Comparison of ENCODE assay signal across 17 cellular contexts in the genomic region with DNA sequence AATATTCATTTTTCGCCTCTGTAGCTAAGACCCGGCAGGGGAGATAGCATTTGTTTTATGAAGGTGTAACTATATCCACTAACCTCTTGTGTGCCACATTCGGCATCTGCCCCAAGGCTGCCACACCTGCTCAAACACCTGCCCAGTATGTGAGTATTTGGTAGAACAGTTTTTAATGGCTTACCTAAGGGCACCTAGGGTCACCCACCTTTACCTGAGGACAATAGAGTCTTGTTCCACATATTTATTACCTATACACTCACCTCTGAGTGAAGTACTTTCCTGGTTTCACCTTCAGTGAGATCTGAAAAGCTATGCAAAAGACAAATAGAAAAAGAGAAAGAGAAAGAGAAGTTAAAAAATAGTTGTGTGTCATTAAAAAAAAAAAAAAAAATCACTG.
DNase-seq lines count a peak whose midpoint lies in the region; ATAC-seq and TF ChIP-seq lines count a peak whose summit lies in the region.
"Had no signal": no experiment of that assay in that cellular context is flagged by ENCODE, and none has a peak within 500 bp of the region (broad histone marks: within the 10 kb centered on the region; RNA-seq: fewer than 3 reads in every experiment).

No MANE protein-coding gene starts in this region.

- H2AFZ ChIP-seq in OCI-LY7 (ENCODE audit: low read length), result peak overlapping the region; percentile 94
- H2AFZ ChIP-seq: PC-9 had no signal

- no peaks in the 10 kb centered on the region for H3K36me3 Mint-ChIP-seq in stimulated activated naive B cell treated with anti-CD40 and anti-IgM and Interleukin-4, amounts not matched to agents 10 μg/mL and 1 μg/mL and 100 μg/mL, for 72 hours

- POLR2A ChIA-PET in OCI-LY7 (lab: Charles Lee), result interaction anchor here (0.6 to 1.7 kb wide), 17 partner anchors 13 to 331 kb away, joined by 3 to 9 read pairs (median 4); a partner anchor contains a TSS

- H4K20me1 ChIP-seq in OCI-LY7 (ENCODE audit: insufficient read depth, low read length), result no peaks in the 10 kb centered on the region

- H3K4me3 ChIP-seq in OCI-LY7 (ENCODE audit: low read depth, low read length, poor library complexity, severe bottlenecking) (peak overlapping the region; percentile 55), right cardiac atrium (ENCODE audit: low read length) (no peak overlapping the region)
- H3K4me3 ChIP-seq: ascending aorta, GM12878, PC-9, SK-N-MC had no signal

- peaks cover 0 to 1% of the 10 kb centered on the region in 2 donors for H3K9me3 Mint-ChIP-seq in stimulated activated naive B cell treated with anti-CD40 and anti-IgM and Interleukin-4, amounts not matched to agents 10 μg/mL and 1 μg/mL and 100 μg/mL, for 72 hours
- H3K9me3 Mint-ChIP-seq: endodermal cell, HFFc6, neural crest cell had no signal

- H3K9me3 ChIP-seq in OCI-LY7 (ENCODE audit: low read length) (no peaks in the 10 kb centered on the region), right cardiac atrium (ENCODE audit: control insufficient read depth, low read length) (no peaks in the 10 kb centered on the region)
- H3K9me3 ChIP-seq: ascending aorta had no signal

- intact Hi-C loops in OCI-LY7 (cut with micrococcal nuclease; ENCODE audit: unreplicated experiment) (no loop called here), right cardiac atrium (cut with DNase I) (no loop called here)

- no peaks in the 10 kb centered on the region for H3K27me3 Mint-ChIP-seq in stimulated activated naive B cell treated with anti-CD40 and anti-IgM and Interleukin-4, amounts not matched to agents 10 μg/mL and 1 μg/mL and 100 μg/mL, for 72 hours

- no peaks in the 10 kb centered on the region for H3K9me2 ChIP-seq in OCI-LY7 (ENCODE audit: insufficient read depth, low read length)

- H3K27ac ChIP-seq in OCI-LY7 (ENCODE audit: low read depth, low read length, poor library complexity, severe bottlenecking) (peak overlapping the region; percentile 99), right cardiac atrium (ENCODE audit: low read length) (no peak overlapping the region)
- H3K27ac ChIP-seq: ascending aorta, PC-9, SK-N-MC had no signal

- 85% methylated on average over 3 of the region's 3 CpGs for WGBS in right cardiac atrium

- ATAC-seq in stimulated activated naive B cell treated with anti-CD40 and anti-IgM and Interleukin-4, amounts not matched to agents 10 μg/mL and 1 μg/mL and 100 μg/mL, for 72 hours (replicated peaks), result no peak
- ATAC-seq in GM21360 (IDR thresholded peaks at IDR 0.05; ENCODE audit: unreplicated experiment) (no peak), right cardiac atrium (no peak)
- ATAC-seq: GM12878 had no signal

- no peak for TF ChIP-seq CTCF in OCI-LY7 (conservative IDR thresholded peaks at IDR 0.05; ENCODE audit: low read length)

- H3K4me1 ChIP-seq in OCI-LY7 (ENCODE audit: insufficient read depth, low read length, poor library complexity, severe bottlenecking) (peaks cover 79% of the 10 kb centered on the region), right cardiac atrium (ENCODE audit: control insufficient read depth, insufficient read depth, low read length) (no peaks in the 10 kb centered on the region)
- H3K4me1 ChIP-seq: ascending aorta had no signal

- H3K4me3 Mint-ChIP-seq in stimulated activated naive B cell treated with anti-CD40 and anti-IgM and Interleukin-4, amounts not matched to agents 10 μg/mL and 1 μg/mL and 100 μg/mL, for 72 hours, result peak overlapping the region in 1 of 2 donors; percentile 15
- H3K4me3 Mint-ChIP-seq: endodermal cell, HFFc6, neural crest cell had no signal

- peak overlapping the region; percentile 81 for H3K27ac Mint-ChIP-seq in stimulated activated naive B cell treated with anti-CD40 and anti-IgM and Interleukin-4, amounts not matched to agents 10 μg/mL and 1 μg/mL and 100 μg/mL, for 72 hours
- H3K27ac Mint-ChIP-seq: endodermal cell, HFFc6 had no signal

- peak overlapping the region; percentile 79 for H3K4me2 ChIP-seq in OCI-LY7 (ENCODE audit: low read length)
- H3K4me2 ChIP-seq: PC-9 had no signal

- no peaks in the 10 kb centered on the region for H3K27me3 ChIP-seq in right cardiac atrium (ENCODE audit: control insufficient read depth, insufficient read depth)
- H3K27me3 ChIP-seq: ascending aorta had no signal

- H3K79me2 ChIP-seq in OCI-LY7 (ENCODE audit: insufficient read depth, low read depth, low read length), result no peaks in the 10 kb centered on the region

- BruUV-seq in OCI-LY7 (replicated peaks; lab: Mats Ljungman, UMichigan), result no TSS peak

- peak; percentile 36 for DNase-seq in HT-29 (ENCODE audit: low spot score)
- peak; percentile 93 for DNase-seq in NCI-H2107 treated with DMSO at 0.1 percent for 48 hours (lab: John Stamatoyannopoulos, UW; ENCODE audit: unreplicated experiment)
- peak; percentile 30 for DNase-seq in OCI-LY7 (ENCODE audit: low spot score)
- no peak for DNase-seq in stimulated activated naive B cell treated with anti-CD40 and anti-IgM and Interleukin-4, amounts not matched to agents 10 μg/mL and 1 μg/mL and 100 μg/mL, for 72 hours
- DNase-seq in right cardiac atrium, result no peak
- DNase-seq in central memory CD4-positive, alpha-beta T cell, result no peak
- DNase-seq: activated CD4-positive, alpha-beta T cell treated with anti-CD3 and anti-CD28 coated beads for 48 hours; activated naive CD4-positive, alpha-beta T cell treated with Interleukin-2 at 50 U/mL for 16 hours; endodermal cell; HFFc6; NCI-H226; PC-9 had no signal

- CTCF ChIA-PET in OCI-LY7 (lab: Charles Lee; ENCODE audit: unreplicated experiment), result interaction anchor here (1.1 to 1.5 kb wide), 2 partner anchors 8 to 54 kb away, joined by 3 to 5 read pairs; no protein-coding TSS in a partner anchor

- peaks cover 41 to 82% of the 10 kb centered on the region in 2 donors for H3K4me1 Mint-ChIP-seq in stimulated activated naive B cell treated with anti-CD40 and anti-IgM and Interleukin-4, amounts not matched to agents 10 μg/mL and 1 μg/mL and 100 μg/mL, for 72 hours
- H3K4me1 Mint-ChIP-seq: endodermal cell, neural crest cell had no signal

- no peaks in the 10 kb centered on the region for H3K36me3 ChIP-seq in OCI-LY7 (ENCODE audit: insufficient read depth, low read length)
- H3K36me3 ChIP-seq: ascending aorta had no signal

Comparison
In these comparisons a context has a peak if more than half of its experiments do, and no peak if none do; other contexts are left out.
1. DNase-seq: peak in HT-29 (single experiment), NCI-H2107 treated with DMSO at 0.1 percent for 48 hours (single experiment) and OCI-LY7 (single experiment); none in stimulated activated naive B cell treated with anti-CD40 and anti-IgM and Interleukin-4, amounts not matched to agents 10 μg/mL and 1 μg/mL and 100 μg/mL, for 72 hours (single experiment), right cardiac atrium (0 of 3) and central memory CD4-positive, alpha-beta T cell (single experiment).